22 cellular contexts compared by ENCODE assay signal in genomic region chr3:49523756-49524747, GRCh38. TPM values are rescaled to one million over a fixed set of nuclear protein-coding genes. Genes with fewer than 3 reads are reported as not detected.
DNase-seq lines count a peak whose midpoint lies in the region; ATAC-seq, FAIRE-seq and TF ChIP-seq lines count a peak whose summit lies in the region.
"Had no signal": no experiment of that assay in that cellular context is flagged by ENCODE, and none has a peak within 500 bp of the region (broad histone marks: within the 10 kb centered on the region; RNA-seq: fewer than 3 reads in every experiment).

No MANE protein-coding gene starts in this region.

- no peaks in the 10 kb centered on the region for H3K27me3 ChIP-seq in CD8-positive, alpha-beta T cell (ENCODE audit: insufficient read depth, low read length)
- H3K27me3 ChIP-seq in pancreas, result no peaks in the 10 kb centered on the region
- H3K27me3 ChIP-seq: dorsolateral prefrontal cortex had no signal

- no peak for ATAC-seq in CD8-positive, alpha-beta T cell
- ATAC-seq in pancreas, result peak; percentile 78 to 88 (median 82)
- ATAC-seq: sciatic nerve had no signal

- H3K27me3 Mint-ChIP-seq in CD8-positive, alpha-beta T cell (ENCODE audit: low read depth), result no peaks in the 10 kb centered on the region
- H3K27me3 Mint-ChIP-seq: activated naive CD8-positive, alpha-beta T cell treated with anti-CD3 and anti-CD28 coated beads, Interleukin-2, amount 10 ng/mL, durations not matched to agents 7 days and 5 days; IgD-negative memory B cell had no signal

- no peak overlapping the region for H3K4me3 Mint-ChIP-seq in CD8-positive, alpha-beta T cell
- H3K4me3 Mint-ChIP-seq: activated naive CD8-positive, alpha-beta T cell treated with anti-CD3 and anti-CD28 coated beads, Interleukin-2, amount 10 ng/mL, durations not matched to agents 7 days and 5 days had no signal

- TF ChIP-seq POLR2A in erythroblast (IDR thresholded peaks at IDR 0.05; ENCODE audit: low read length), result no peak

- no peaks in the 10 kb centered on the region for H3K36me3 ChIP-seq in CD8-positive, alpha-beta T cell (ENCODE audit: insufficient read depth, low read length)
- no peaks in the 10 kb centered on the region for H3K36me3 ChIP-seq in pancreas

- 48% methylated on average over 5 of the region's 5 CpGs for WGBS in pancreas, 2 donors

- peaks cover 28% of the 10 kb centered on the region for H3K36me3 Mint-ChIP-seq in CD8-positive, alpha-beta T cell

- no peak for DNase-seq in CD8-positive, alpha-beta T cell
- DNase-seq in RWPE1 (ENCODE audit: low spot score) (no peak), epithelial cell of prostate (ENCODE audit: low read depth, low spot score) (peak; percentile 44), pancreas (peak in 4 of 6 donors; percentile 46 to 68 (median 60)), pons (ENCODE audit: low spot score) (no peak), erythroblast (lab: John Stamatoyannopoulos, UW) (no peak), NCI-H187 (lab: John Stamatoyannopoulos, UW) (no peak), DMS114 treated with DMSO at 0.1 percent for 48 hours (lab: John Stamatoyannopoulos, UW; ENCODE audit: unreplicated experiment) (no peak)
- DNase-seq: activated CD4-positive, alpha-beta T cell treated with anti-CD3 and anti-CD28 coated beads, Interleukin-2, amount 50 U/mL, for 4 hours; activated naive CD8-positive, alpha-beta T cell treated with anti-CD3 and anti-CD28 coated beads, Interleukin-2, amount 10 ng/mL, durations not matched to agents 7 days and 5 days; activated T-cell treated with anti-CD3 and anti-CD28 coated beads, Interleukin-2, amount 50 U/mL, for 1 hour; dorsolateral prefrontal cortex; GDM1; hippocampal formation; NCI-H1048; NCI-H2107; NCI-H748 treated with DMSO at 0.1 percent for 48 hours; occipital lobe had no signal

- H3K4me1 Mint-ChIP-seq in CD8-positive, alpha-beta T cell (ENCODE audit: low read depth), result peaks cover 6% of the 10 kb centered on the region

- H3K4me3 ChIP-seq in CD8-positive, alpha-beta T cell (ENCODE audit: low read depth, low read length), result no peak overlapping the region
- no peak overlapping the region for H3K4me3 ChIP-seq in pancreas
- H3K4me3 ChIP-seq: dorsolateral prefrontal cortex had no signal

- no peaks in the 10 kb centered on the region for H3K9me3 Mint-ChIP-seq in CD8-positive, alpha-beta T cell
- H3K9me3 Mint-ChIP-seq: activated naive CD8-positive, alpha-beta T cell treated with anti-CD3 and anti-CD28 coated beads, Interleukin-2, amount 10 ng/mL, durations not matched to agents 7 days and 5 days; IgD-negative memory B cell had no signal

- POLR2A ChIA-PET in CD8-positive, alpha-beta T cell (lab: Charles Lee), result no interaction called here
- POLR2A ChIA-PET in RWPE1 (lab: Yijun Ruan, JAX; ENCODE audit: low non-redundant PET), result no interaction called here

- CTCF ChIA-PET in CD8-positive, alpha-beta T cell (lab: Charles Lee), result interaction anchor here (0.6 to 2.0 kb wide), 4 partner anchors 15 to 878 kb away, joined by 3 to 7 read pairs (median 3); no protein-coding TSS in a partner anchor
- CTCF ChIA-PET in RWPE1 (lab: Yijun Ruan, JAX), result interaction anchor here (1.7 kb wide), 1 partner anchor 16 kb away, joined by 6 read pairs; no protein-coding TSS in a partner anchor

- no peaks in the 10 kb centered on the region for H3K9me3 ChIP-seq in CD8-positive, alpha-beta T cell (ENCODE audit: low read length)
- no peaks in the 10 kb centered on the region for H3K9me3 ChIP-seq in pancreas

- no peak for TF ChIP-seq CTCF in CD8-positive, alpha-beta T cell (IDR thresholded peaks at IDR 0.05)
- TF ChIP-seq CTCF in RWPE1 (conservative IDR thresholded peaks at IDR 0.05; ENCODE audit: low read depth) (no peak), pancreas (IDR thresholded peaks at IDR 0.05) (no peak)

- H3K4me1 ChIP-seq in CD8-positive, alpha-beta T cell (ENCODE audit: insufficient read depth, low read length), result no peaks in the 10 kb centered on the region
- H3K4me1 ChIP-seq in pancreas, result peaks cover 10 to 14% (median 13%) of the 10 kb centered on the region in 3 donors

- peak overlapping the region; percentile 49 for H3K27ac Mint-ChIP-seq in CD8-positive, alpha-beta T cell
- H3K27ac Mint-ChIP-seq: activated naive CD8-positive, alpha-beta T cell treated with anti-CD3 and anti-CD28 coated beads, Interleukin-2, amount 10 ng/mL, durations not matched to agents 7 days and 5 days; IgD-negative memory B cell had no signal

- intact Hi-C loops in CD8-positive, alpha-beta T cell (cut with DNase I, micrococcal nuclease), result no loop called here
- intact Hi-C loops in pancreas (cut with DNase I), result no loop called here

- FAIRE-seq in pancreas (lab: Jason Lieb, UNC), result no peak
- FAIRE-seq: D721Med, H54 had no signal

- no peak overlapping the region for H3K27ac ChIP-seq in CD8-positive, alpha-beta T cell (ENCODE audit: low read depth, low read length)
- peak overlapping the region; percentile 80 for H3K27ac ChIP-seq in RWPE1
- H3K27ac ChIP-seq in epithelial cell of prostate, result peak overlapping the region; percentile 86
- peak overlapping the region in 3 of 4 donors; percentile 48 to 68 (median 51) for H3K27ac ChIP-seq in pancreas
- H3K27ac ChIP-seq: dorsolateral prefrontal cortex had no signal

RNA-seq across cellular contexts. Expression of gene BSN, which starts 30.2 kb away (rescaled TPM):
- total RNA-seq in CD8-positive, alpha-beta T cell, result under 1 TPM; 0.17 to 0.35 TPM
- total RNA-seq in pancreas, result 1 to 10 TPM in 3 of 6 donors, under 1 TPM in 3; 0.56 to 1.2 (median 0.85) TPM
- 1 to 10 TPM in 1 of 2 donors, under 1 TPM in 1; 0.89 to 1.6 TPM for polyA plus RNA-seq in pancreas

RNA-seq across cellular contexts. Expression of gene DAG1, which starts 54.0 kb away (rescaled TPM):
- 10 to 100 TPM; 17.0 to 19.9 TPM for total RNA-seq in CD8-positive, alpha-beta T cell
- 100 to 1,000 TPM in 1 of 6 donors, 10 to 100 TPM in 5; 60.8 to 108 (median 71.6) TPM for total RNA-seq in pancreas
- polyA plus RNA-seq in pancreas, result 10 to 100 TPM; 15.5 to 19.9 TPM

Comparison
In these comparisons a context has a peak if more than half of its experiments do, and no peak if none do; other contexts are left out.
1. DNase-seq: peak in epithelial cell of prostate (single experiment) and pancreas (4 of 6); none in CD8-positive, alpha-beta T cell (0 of 7), RWPE1 (single experiment), pons (single experiment), erythroblast (0 of 2), NCI-H187 (0 of 2) and DMS114 treated with DMSO at 0.1 percent for 48 hours (single experiment).